ENCODE assay signal across 21 cellular contexts in genomic region chr9:79768199-79768598, GRCh38.
DNase-seq lines count a peak whose midpoint lies in the region; ATAC-seq and TF ChIP-seq lines count a peak whose summit lies in the region.
"Had no signal": no experiment of that assay in that cellular context is flagged by ENCODE, and none has a peak within 500 bp of the region (broad histone marks: within the 10 kb centered on the region; RNA-seq: fewer than 3 reads in every experiment).

No MANE protein-coding gene starts in this region.

- H4K20me1 ChIP-seq in GM23248 (ENCODE audit: insufficient read depth) (no peaks in the 10 kb centered on the region), GM23338 (replicated peaks; ENCODE audit: insufficient read depth) (no peaks in the 10 kb centered on the region)

- H3K27me3 Mint-ChIP-seq in activated T-cell treated with anti-CD3 and anti-CD28 coated beads, Interleukin-2, amount 50 U/mL, for 24 hours: peaks cover 3% of the 10 kb centered on the region
- no peaks in the 10 kb centered on the region for H3K27me3 Mint-ChIP-seq in GM23338 (ENCODE audit: insufficient read depth, low read depth, poor library complexity)
- H3K27me3 Mint-ChIP-seq: activated naive CD8-positive, alpha-beta T cell treated with anti-CD3 and anti-CD28 coated beads for 36 hours had no signal

- whole genome bisulfite sequencing in GM23248 (ENCODE audit: low coverage in 1 of 2, low lambda C conversion rate in 2 of 2, missing lambda C conversion rate in 2 of 2), 2 experiments: 14% methylated on average over 3 of the region's 3 CpGs

- in situ Hi-C loops in GM23248 (cut with MboI): no loop called here

- peak; percentile 30 for DNase-seq in AG09319 (ENCODE audit: extremely low read depth, low read depth)
- DNase-seq in GM23248: peak; percentile 18
- DNase-seq in astrocyte of the hippocampus (ENCODE audit: low read depth, low spot score): peak; percentile 11
- peak; percentile 53 for DNase-seq in iris pigment epithelial cell (ENCODE audit: low read depth)
- no peak for DNase-seq in KG1 (lab: John Stamatoyannopoulos, UW)
- DNase-seq in activated T-cell treated with anti-CD3 and anti-CD28 coated beads, Interleukin-2, amount 50 U/mL, for 24 hours: no peak
- DNase-seq in GM23338 (ENCODE audit: low spot score): no peak
- DNase-seq: activated CD4-positive, alpha-beta T cell treated with anti-CD3 and anti-CD28 coated beads for 1 hour; activated naive CD8-positive, alpha-beta T cell treated with anti-CD3 and anti-CD28 coated beads for 36 hours; brain microvascular endothelial cell; cortex of kidney; H7; left lung; NCI-H1436; NCI-H774; PC-3; T1000 had no signal

- no peak overlapping the region for H3K4me3 Mint-ChIP-seq in activated T-cell treated with anti-CD3 and anti-CD28 coated beads, Interleukin-2, amount 50 U/mL, for 24 hours
- no peak overlapping the region for H3K4me3 Mint-ChIP-seq in GM23338
- H3K4me3 Mint-ChIP-seq: activated naive CD8-positive, alpha-beta T cell treated with anti-CD3 and anti-CD28 coated beads for 36 hours; activated T-helper 17 cell treated with anti-CD3 and anti-CD28 coated beads, Interleukin-2, amount 50 U/mL, for 72 hours had no signal

- H3K79me2 ChIP-seq in GM23248 (ENCODE audit: insufficient read depth) (no peaks in the 10 kb centered on the region), GM23338 (replicated peaks; ENCODE audit: insufficient read depth) (no peaks in the 10 kb centered on the region)

- ATAC-seq in GM21526 (IDR thresholded peaks at IDR 0.05; ENCODE audit: low FRiP score, unreplicated experiment) (no peak), GM23338 (no peak)
- ATAC-seq: activated T-helper 17 cell treated with anti-CD3 and anti-CD28 coated beads, Interleukin-2, amount 50 U/mL, for 72 hours; left lung; PC-3 had no signal

- no peak overlapping the region for H3K27ac ChIP-seq in GM23248
- no peak overlapping the region for H3K27ac ChIP-seq in GM23338 (ENCODE audit: low read depth)
- H3K27ac ChIP-seq: brain microvascular endothelial cell, left lung, neutrophil, SK-N-MC had no signal

- H3K9ac ChIP-seq in GM23248: no peak overlapping the region

- H3K4me2 ChIP-seq in GM23248 (ENCODE audit: unreplicated experiment) (no peak overlapping the region), GM23338 (no peak overlapping the region)

- H3K9me2 ChIP-seq in GM23248 (ENCODE audit: insufficient read depth) (no peaks in the 10 kb centered on the region), GM23338 (ENCODE audit: insufficient read depth) (peaks cover 14% of the 10 kb centered on the region; the same call in 1 of the 2 replicates)

- H3K9me3 Mint-ChIP-seq in activated T-cell treated with anti-CD3 and anti-CD28 coated beads, Interleukin-2, amount 50 U/mL, for 24 hours: no peaks in the 10 kb centered on the region
- no peaks in the 10 kb centered on the region for H3K9me3 Mint-ChIP-seq in GM23338
- H3K9me3 Mint-ChIP-seq: activated naive CD8-positive, alpha-beta T cell treated with anti-CD3 and anti-CD28 coated beads for 36 hours; activated T-helper 17 cell treated with anti-CD3 and anti-CD28 coated beads, Interleukin-2, amount 50 U/mL, for 72 hours had no signal

- H3K27me3 ChIP-seq in GM23248 (replicated peaks; ENCODE audit: insufficient read depth) (peaks cover 10% of the 10 kb centered on the region; the same call in 1 of the 2 replicates), GM23338 (ENCODE audit: insufficient read depth) (no peaks in the 10 kb centered on the region)
- H3K27me3 ChIP-seq: brain microvascular endothelial cell, left lung, neutrophil had no signal

- no peaks in the 10 kb centered on the region for H3K9me3 ChIP-seq in GM23248 (ENCODE audit: low read depth)
- H3K9me3 ChIP-seq: left lung, neutrophil had no signal

- no peaks in the 10 kb centered on the region for H3K36me3 ChIP-seq in GM23248 (ENCODE audit: low read depth)
- no peaks in the 10 kb centered on the region for H3K36me3 ChIP-seq in GM23338 (ENCODE audit: insufficient read depth)
- H3K36me3 ChIP-seq: brain microvascular endothelial cell, left lung, neutrophil had no signal

- TF ChIP-seq CTCF in AG09319 (IDR thresholded peaks at IDR 0.05; ENCODE audit: low read depth, low read length) (no peak), GM23338 (conservative IDR thresholded peaks at IDR 0.05; ENCODE audit: low read depth in 2 of 2) (no peak)

- H3K4me1 ChIP-seq in GM23248 (ENCODE audit: insufficient read depth): peaks cover 6% of the 10 kb centered on the region
- no peaks in the 10 kb centered on the region for H3K4me1 ChIP-seq in GM23338 (ENCODE audit: insufficient read depth)
- H3K4me1 ChIP-seq: left lung had no signal

- no peaks in the 10 kb centered on the region for H3K4me1 Mint-ChIP-seq in activated T-cell treated with anti-CD3 and anti-CD28 coated beads, Interleukin-2, amount 50 U/mL, for 24 hours (ENCODE audit: low read depth)
- peaks cover 5% of the 10 kb centered on the region; the same call in 2 of the 3 replicates for H3K4me1 Mint-ChIP-seq in GM23338
- H3K4me1 Mint-ChIP-seq: activated naive CD8-positive, alpha-beta T cell treated with anti-CD3 and anti-CD28 coated beads for 36 hours; activated T-helper 17 cell treated with anti-CD3 and anti-CD28 coated beads, Interleukin-2, amount 50 U/mL, for 72 hours had no signal

- H3K4me3 ChIP-seq in GM23248 (no peak overlapping the region), GM23338 (no peak overlapping the region)
- H3K4me3 ChIP-seq: left lung, SK-N-MC had no signal

- no peak overlapping the region for H2AFZ ChIP-seq in GM23248
- H2AFZ ChIP-seq in GM23338: no peak overlapping the region; the same call in 1 of the 2 replicates

- H3K27ac Mint-ChIP-seq in activated T-cell treated with anti-CD3 and anti-CD28 coated beads, Interleukin-2, amount 50 U/mL, for 24 hours: no peak overlapping the region
- no peak overlapping the region for H3K27ac Mint-ChIP-seq in GM23338
- H3K27ac Mint-ChIP-seq: activated naive CD8-positive, alpha-beta T cell treated with anti-CD3 and anti-CD28 coated beads for 36 hours; activated T-helper 17 cell treated with anti-CD3 and anti-CD28 coated beads, Interleukin-2, amount 50 U/mL, for 72 hours had no signal

- no peaks in the 10 kb centered on the region for H3K36me3 Mint-ChIP-seq in activated T-cell treated with anti-CD3 and anti-CD28 coated beads, Interleukin-2, amount 50 U/mL, for 24 hours (ENCODE audit: low read depth)
- H3K36me3 Mint-ChIP-seq in GM23338 (ENCODE audit: low read depth): no peaks in the 10 kb centered on the region
- H3K36me3 Mint-ChIP-seq: activated naive CD8-positive, alpha-beta T cell treated with anti-CD3 and anti-CD28 coated beads for 36 hours had no signal

- H3F3A ChIP-seq in GM23248 (ENCODE audit: insufficient read depth): peaks cover 13% of the 10 kb centered on the region; the same call in 1 of the 2 replicates
- no peaks in the 10 kb centered on the region for H3F3A ChIP-seq in GM23338 (replicated peaks; ENCODE audit: low read depth)

TF ChIP-seq in GM23338, 12 proteins besides CTCF, POLR2A, EP300 and RAD21 (continues in another document):
- no peak for TF ChIP-seq EZH2phosphoT487 (IDR thresholded peaks at IDR 0.05; ENCODE audit: unreplicated experiment)
- no peak for TF ChIP-seq NANOG (IDR thresholded peaks at IDR 0.05; ENCODE audit: borderline replicate concordance)
- TF ChIP-seq JUNB (IDR thresholded peaks at IDR 0.05; ENCODE audit: unreplicated experiment): no peak
- TF ChIP-seq EZH2 (IDR thresholded peaks at IDR 0.05; ENCODE audit: low read depth, unreplicated experiment): no peak
- TF ChIP-seq CREB1 (CRISPR knock-in tag; IDR thresholded peaks at IDR 0.05; ENCODE audit: low read depth): no peak
- TF ChIP-seq ETS1 (IDR thresholded peaks at IDR 0.05): no peak
- TF ChIP-seq REST (IDR thresholded peaks at IDR 0.05; ENCODE audit: unreplicated experiment): no peak
- TF ChIP-seq ZNF114 (CRISPR knock-in tag; IDR thresholded peaks at IDR 0.05): no peak
- TF ChIP-seq STAT1 (IDR thresholded peaks at IDR 0.05; ENCODE audit: unreplicated experiment): no peak
- TF ChIP-seq POLR2AphosphoS5 (IDR thresholded peaks at IDR 0.05; ENCODE audit: low read depth): no peak
- no peak for TF ChIP-seq ZNF331 (CRISPR knock-in tag; IDR thresholded peaks at IDR 0.05; ENCODE audit: low read depth)

Comparison
In these comparisons a context has a peak if more than half of its experiments do, and no peak if none do; other contexts are left out.
1. DNase-seq: peak in AG09319 (single experiment), GM23248 (single experiment), astrocyte of the hippocampus (single experiment) and iris pigment epithelial cell (single experiment); none in KG1 (single experiment), activated T-cell treated with anti-CD3 and anti-CD28 coated beads, Interleukin-2, amount 50 U/mL, for 24 hours (single experiment) and GM23338 (single experiment).